Comparison of ENCODE assay signal across 31 cellular contexts in genomic region chr18:57664600-57665165, GRCh38. TPM values are rescaled to one million over a fixed set of nuclear protein-coding genes. Genes with fewer than 3 reads are reported as not detected.
A peak's percentile ranks its signal among the peaks of the same experiment; 100 is the strongest.
DNase-seq lines count a peak whose midpoint lies in the region; ATAC-seq, FAIRE-seq and TF ChIP-seq lines count a peak whose summit lies in the region.
"Had no signal": no experiment of that assay in that cellular context is flagged by ENCODE, and none has a peak within 500 bp of the region (broad histone marks: within the 10 kb centered on the region; RNA-seq: fewer than 3 reads in every experiment).

No MANE protein-coding gene starts in this region.

- ATAC-seq in left ventricle myocardium superior (peak; percentile 21), Right ventricle myocardium inferior (no peak)
- ATAC-seq in naive thymus-derived CD4-positive, alpha-beta T cell: no peak
- ATAC-seq: activated T-cell treated with anti-CD3 and anti-CD28 coated beads, Interleukin-2, amount 50 U/mL, for 72 hours had no signal

- H3K36me3 Mint-ChIP-seq in activated naive CD8-positive, alpha-beta T cell: peaks cover 9% of the 10 kb centered on the region
- H3K36me3 Mint-ChIP-seq in naive thymus-derived CD4-positive, alpha-beta T cell: peaks cover 0 to 26% (median 17%) of the 10 kb centered on the region in 5 donors

- no peaks in the 10 kb centered on the region for H3K9me3 Mint-ChIP-seq in activated naive CD8-positive, alpha-beta T cell (ENCODE audit: low read depth)
- H3K9me3 Mint-ChIP-seq in naive thymus-derived CD4-positive, alpha-beta T cell: peaks cover 0 to 5% (median 0%) of the 10 kb centered on the region in 11 donors
- H3K9me3 Mint-ChIP-seq: activated CD4-positive, alpha-beta T cell treated with anti-CD3 and anti-CD28 coated beads, Interleukin-2, amount 10 ng/mL, durations not matched to agents 7 days and 5 days; activated T-cell treated with anti-CD3 and anti-CD28 coated beads, Interleukin-2, amount 50 U/mL, for 72 hours had no signal

- TF ChIP-seq POLR2A in uterus (IDR thresholded peaks at IDR 0.05): no peak

- intact Hi-C loops in left ventricle myocardium superior (cut with micrococcal nuclease) (no loop called here), Right ventricle myocardium inferior (cut with DNase I) (loop anchor here (10.0 kb wide), 1 partner anchor 140 kb away; the partner anchor contains the start of gene ATP8B1), uterus (cut with DNase I; ENCODE audit: low total_unique reads) (no loop called here), kidney (cut with DNase I) (no loop called here)
- intact Hi-C loops in naive thymus-derived CD4-positive, alpha-beta T cell (cut with micrococcal nuclease): no loop called here

- H3K27ac Mint-ChIP-seq in activated naive CD8-positive, alpha-beta T cell: peak overlapping the region; percentile 29
- peak overlapping the region in 3 of 9 donors; percentile 4 to 34 (median 18) for H3K27ac Mint-ChIP-seq in naive thymus-derived CD4-positive, alpha-beta T cell
- H3K27ac Mint-ChIP-seq: activated CD4-positive, alpha-beta T cell treated with anti-CD3 and anti-CD28 coated beads, Interleukin-2, amount 10 ng/mL, durations not matched to agents 7 days and 5 days; activated T-cell treated with anti-CD3 and anti-CD28 coated beads, Interleukin-2, amount 50 U/mL, for 72 hours had no signal

- CTCF ChIA-PET in naive thymus-derived CD4-positive, alpha-beta T cell (lab: Charles Lee): interaction anchor here (0.7 kb wide), 1 partner anchor 10 kb away, joined by 3 read pairs; no protein-coding TSS in a partner anchor

- H2BK15ac ChIP-seq in neuronal stem cell (ENCODE audit: low read length): no peak overlapping the region

- H3K4ac ChIP-seq in neuronal stem cell (ENCODE audit: low read length): no peak overlapping the region

- H4K8ac ChIP-seq in neuronal stem cell (ENCODE audit: low read depth, low read length): no peak overlapping the region

- no peaks in the 10 kb centered on the region for H3K36me3 ChIP-seq in naive thymus-derived CD4-positive, alpha-beta T cell (ENCODE audit: control insufficient read depth in 2 of 3, insufficient read depth in 3 of 3, low read length in 3 of 3)
- H3K36me3 ChIP-seq in uterus (no peaks in the 10 kb centered on the region), kidney (ENCODE audit: control insufficient read depth in 1 of 2, insufficient read depth in 2 of 2, low read length in 2 of 2) (peaks cover 0 to 5% of the 10 kb centered on the region in 2 donors), neuronal stem cell (replicated peaks in 1 of 2; ENCODE audit: control insufficient read depth in 2 of 2, insufficient read depth in 2 of 2, low read length in 2 of 2) (no peaks in the 10 kb centered on the region)
- H3K36me3 ChIP-seq: BE2C, breast epithelium, HAP-1, WERI-Rb-1 had no signal

- H3K4me1 ChIP-seq in naive thymus-derived CD4-positive, alpha-beta T cell (ENCODE audit: control insufficient read depth in 2 of 2, insufficient read depth in 2 of 2, low read length in 2 of 2): peaks cover 0 to 12% of the 10 kb centered on the region in 2 donors
- H3K4me1 ChIP-seq in uterus (no peaks in the 10 kb centered on the region), kidney (ENCODE audit: control insufficient read depth in 1 of 2, insufficient read depth in 1 of 2, low read depth in 1 of 2, low read length in 2 of 2) (no peaks in the 10 kb centered on the region), neuronal stem cell (ENCODE audit: control insufficient read depth in 2 of 2, insufficient read depth in 1 of 2, low read depth in 1 of 2, low read length in 2 of 2) (peaks cover 0 to 2% of the 10 kb centered on the region in 2 donors)
- H3K4me1 ChIP-seq: BE2C, breast epithelium, HAP-1 had no signal

- no peak overlapping the region for H2BK5ac ChIP-seq in neuronal stem cell (ENCODE audit: low read length)

- FAIRE-seq in kidney (lab: Jason Lieb, UNC): no peak
- FAIRE-seq: colon, G401.6, GM19239 had no signal

- H3K18ac ChIP-seq in neuronal stem cell (ENCODE audit: low read length): no peak overlapping the region

- no peak overlapping the region for H3K4me2 ChIP-seq in neuronal stem cell (ENCODE audit: insufficient read depth, low read length, poor library complexity, severe bottlenecking)
- H3K4me2 ChIP-seq: PC-9 had no signal

- no peak overlapping the region for H3K23ac ChIP-seq in neuronal stem cell (ENCODE audit: low read depth, low read length, poor library complexity)

- H3K4me3 Mint-ChIP-seq in activated naive CD8-positive, alpha-beta T cell: peak overlapping the region; percentile 54
- peak overlapping the region in 9 of 10 donors; percentile 5 to 60 (median 23) for H3K4me3 Mint-ChIP-seq in naive thymus-derived CD4-positive, alpha-beta T cell
- H3K4me3 Mint-ChIP-seq: activated CD4-positive, alpha-beta T cell treated with anti-CD3 and anti-CD28 coated beads, Interleukin-2, amount 10 ng/mL, durations not matched to agents 7 days and 5 days; activated T-cell treated with anti-CD3 and anti-CD28 coated beads, Interleukin-2, amount 50 U/mL, for 72 hours had no signal

- DNase-seq in left ventricle myocardium superior: no peak
- no peak for DNase-seq in Right ventricle myocardium inferior (ENCODE audit: missing footprints)
- DNase-seq in naive thymus-derived CD4-positive, alpha-beta T cell: no peak
- DNase-seq in uterus: no peak
- DNase-seq in DMS 273 (lab: John Stamatoyannopoulos, UW; ENCODE audit: unreplicated experiment): no peak
- no peak for DNase-seq in kidney
- no peak for DNase-seq in neuronal stem cell (ENCODE audit: low spot score)
- DNase-seq: activated CD4-positive, alpha-beta T cell treated with anti-CD3 and anti-CD28 coated beads, Interleukin-2, amount 10 ng/mL, durations not matched to agents 7 days and 5 days; activated naive CD4-positive, alpha-beta T cell; activated T-cell treated with anti-CD3 and anti-CD28 coated beads, Interleukin-2, amount 50 U/mL, for 72 hours; BE2C; effector CD8-positive, alpha-beta T cell; heart left ventricle; KG1; kidney glomerular epithelial cell; mammary epithelial cell; MG63; NCI-H1436 treated with DMSO at 0.1 percent for 48 hours; NCI-H446 treated with DMSO at 0.1 percent for 48 hours; nucleus accumbens; PC-9; Right ventricle myocardium superior; trophoblast cell; WERI-Rb-1 had no signal

- no peaks in the 10 kb centered on the region for H3K27me3 Mint-ChIP-seq in activated naive CD8-positive, alpha-beta T cell
- H3K27me3 Mint-ChIP-seq in naive thymus-derived CD4-positive, alpha-beta T cell: no peaks in the 10 kb centered on the region
- H3K27me3 Mint-ChIP-seq: activated CD4-positive, alpha-beta T cell treated with anti-CD3 and anti-CD28 coated beads, Interleukin-2, amount 10 ng/mL, durations not matched to agents 7 days and 5 days had no signal

- peaks cover 49% of the 10 kb centered on the region for H3K4me1 Mint-ChIP-seq in activated naive CD8-positive, alpha-beta T cell (ENCODE audit: low read depth)
- H3K4me1 Mint-ChIP-seq in naive thymus-derived CD4-positive, alpha-beta T cell: peaks cover 10 to 68% (median 50%) of the 10 kb centered on the region in 7 donors

- POLR2A ChIA-PET in naive thymus-derived CD4-positive, alpha-beta T cell (lab: Charles Lee): no interaction called here

- no peak overlapping the region for H2AK5ac ChIP-seq in neuronal stem cell (ENCODE audit: low read depth, low read length)

- TF ChIP-seq CTCF in uterus (IDR thresholded peaks at IDR 0.05) (no peak), kidney (IDR thresholded peaks at IDR 0.05; ENCODE audit: borderline replicate concordance, extremely low read depth, insufficient read depth) (no peak)

- H2BK12ac ChIP-seq in neuronal stem cell (ENCODE audit: low read length): no peak overlapping the region

- no CpG with 5 or more reads among the region's 2 CpGs for WGBS in neuronal stem cell (ENCODE audit: extremely low coverage in 2 of 2, insufficient read length in 2 of 2, insufficient replicate concordance in 1 of 2), 2 donors

- H3K9ac ChIP-seq in kidney (ENCODE audit: low read length in 2 of 2) (no peak overlapping the region), neuronal stem cell (ENCODE audit: low read depth, low read length, poor library complexity) (no peak overlapping the region)

- H3K79me1 ChIP-seq in neuronal stem cell (ENCODE audit: low read depth, low read length): peaks cover 4% of the 10 kb centered on the region

- no peak overlapping the region for H2BK120ac ChIP-seq in neuronal stem cell (ENCODE audit: low read depth, low read length)

- H4K91ac ChIP-seq in neuronal stem cell (ENCODE audit: low read depth, low read length, poor library complexity): no peak overlapping the region

- no peak overlapping the region for H3K14ac ChIP-seq in neuronal stem cell (ENCODE audit: low read length)

- no peak overlapping the region for H3K27ac ChIP-seq in naive thymus-derived CD4-positive, alpha-beta T cell (ENCODE audit: low read depth, low read length)
- peak overlapping the region; percentile 22 to 64 for H3K27ac ChIP-seq in uterus
- no peak overlapping the region for H3K27ac ChIP-seq in kidney (ENCODE audit: low read depth in 2 of 2, low read length in 2 of 2)
- H3K27ac ChIP-seq in neuronal stem cell (replicated peaks; ENCODE audit: low read length): no peak overlapping the region
- H3K27ac ChIP-seq: breast epithelium, PC-9, skin epidermis, WERI-Rb-1 had no signal

- no peak overlapping the region for H2AFZ ChIP-seq in neuronal stem cell (ENCODE audit: low read length)
- H2AFZ ChIP-seq: PC-9 had no signal

- H3K4me3 ChIP-seq in naive thymus-derived CD4-positive, alpha-beta T cell (ENCODE audit: low read length): no peak overlapping the region
- H3K4me3 ChIP-seq in uterus (no peak overlapping the region), kidney (ENCODE audit: low read length in 2 of 2) (no peak overlapping the region), neuronal stem cell (ENCODE audit: low read length in 2 of 2) (no peak overlapping the region)
- H3K4me3 ChIP-seq: breast epithelium, HAP-1, heart left ventricle, MG63, PC-9, skin epidermis had no signal

- H3K27me3 ChIP-seq in naive thymus-derived CD4-positive, alpha-beta T cell (ENCODE audit: control insufficient read depth in 2 of 2, insufficient read depth in 2 of 2, low read length in 2 of 2): no peaks in the 10 kb centered on the region
- no peaks in the 10 kb centered on the region for H3K27me3 ChIP-seq in uterus
- no peaks in the 10 kb centered on the region for H3K27me3 ChIP-seq in neuronal stem cell (ENCODE audit: control insufficient read depth in 3 of 3, insufficient read depth in 3 of 3, low read depth in 1 of 3, low read length in 3 of 3)
- H3K27me3 ChIP-seq: BE2C, breast epithelium, heart left ventricle, MG63 had no signal

- H3K9me3 ChIP-seq in naive thymus-derived CD4-positive, alpha-beta T cell (ENCODE audit: control insufficient read depth in 2 of 3, low read length in 3 of 3): no peaks in the 10 kb centered on the region
- H3K9me3 ChIP-seq in uterus: no peaks in the 10 kb centered on the region
- H3K9me3 ChIP-seq in kidney (ENCODE audit: control insufficient read depth in 1 of 2, low read length in 2 of 2): no peaks in the 10 kb centered on the region
- H3K9me3 ChIP-seq in neuronal stem cell (replicated peaks in 1 of 2; ENCODE audit: control insufficient read depth in 2 of 2, insufficient read depth in 1 of 2, low read depth in 1 of 2, low read length in 2 of 2): peaks cover 0 to 2% of the 10 kb centered on the region in 2 donors
- H3K9me3 ChIP-seq: BE2C, breast epithelium, HAP-1, heart left ventricle, MG63 had no signal

RNA-seq across cellular contexts. Expression of gene NARS1, which starts 43.0 kb away (rescaled TPM):
- total RNA-seq in left ventricle myocardium superior (107 TPM), Right ventricle myocardium inferior (103 TPM), uterus (100 to 1,000 TPM in 1 of 4 donors, 10 to 100 TPM in 3; 44.7 to 110 (median 60.3) TPM), kidney (135 TPM)
- 10 to 100 TPM; 74.1 to 96.3 (median 87.5) TPM for total RNA-seq in naive thymus-derived CD4-positive, alpha-beta T cell
- 10 to 100 TPM; 52.2 to 75.6 TPM for polyA plus RNA-seq in naive thymus-derived CD4-positive, alpha-beta T cell
- polyA plus RNA-seq in kidney (ENCODE audit: insufficient read depth, low read depth, low replicate concordance): 109 TPM
- 62.2 TPM for polyA plus RNA-seq in neuronal stem cell (2013, experiment 1 of 2)
- polyA plus RNA-seq in neuronal stem cell (2013, experiment 2 of 2): 59.1 TPM

Comparison
In these comparisons a context has a peak if more than half of its experiments do, and no peak if none do; other contexts are left out.
1. H3K27ac ChIP-seq: peak in uterus (2 of 2); none in naive thymus-derived CD4-positive, alpha-beta T cell (single experiment), kidney (0 of 2) and neuronal stem cell (single experiment).